31 cellular contexts compared by ENCODE assay signal in the genomic region with DNA sequence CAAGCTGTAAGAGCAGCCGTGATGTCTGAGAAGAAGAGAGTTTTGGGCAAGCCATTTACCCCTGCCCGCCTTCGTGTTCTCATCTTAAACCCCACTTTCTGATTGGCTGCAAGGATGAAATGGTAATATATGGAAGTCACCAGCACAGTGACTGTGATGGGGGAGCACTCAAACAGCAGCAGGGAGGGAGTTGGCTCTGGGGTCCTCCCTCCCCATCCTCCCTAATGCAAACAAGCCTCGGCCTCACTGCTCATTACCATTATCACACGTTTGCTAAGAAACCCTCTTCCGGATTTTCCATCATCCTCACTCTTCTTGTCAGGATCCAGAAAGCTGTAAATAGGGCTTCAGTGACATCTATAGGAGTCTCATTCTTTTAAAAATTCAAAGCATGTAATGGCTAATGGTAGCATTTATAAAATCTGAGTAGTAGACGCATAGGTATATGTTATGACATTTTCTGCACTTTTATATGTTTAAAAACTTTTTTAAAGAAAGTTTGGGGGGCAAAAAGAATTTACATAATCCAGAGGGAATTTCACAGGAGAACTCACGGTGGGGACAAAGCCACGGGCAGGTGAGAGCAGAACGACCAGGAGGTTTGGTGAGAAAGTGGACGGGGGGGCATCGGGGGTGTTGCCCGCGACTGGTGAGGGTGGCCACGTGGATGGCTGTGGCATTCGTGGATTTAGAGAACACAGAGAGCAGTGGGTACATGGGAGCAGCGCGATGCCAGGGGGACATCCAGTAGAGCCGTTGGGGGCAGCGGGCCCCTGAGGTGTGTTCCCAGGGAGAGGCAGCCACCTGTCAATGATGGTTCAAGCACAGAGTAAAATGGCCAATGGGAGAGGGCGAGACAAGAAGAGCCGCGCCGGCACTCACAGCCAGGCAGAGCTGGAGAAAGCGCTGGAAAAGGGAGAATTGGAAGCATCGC. TPM values are rescaled to one million over a fixed set of nuclear protein-coding genes. Genes with fewer than 3 reads are reported as not detected.
A peak's percentile ranks its signal among the peaks of the same experiment; 100 is the strongest.
DNase-seq lines count a peak whose midpoint lies in the region; ATAC-seq and TF ChIP-seq lines count a peak whose summit lies in the region.
"Had no signal": no experiment of that assay in that cellular context is flagged by ENCODE, and none has a peak within 500 bp of the region (broad histone marks: within the 10 kb centered on the region; RNA-seq: fewer than 3 reads in every experiment).

No MANE protein-coding gene starts in this region.

- no peaks in the 10 kb centered on the region for H3K27me3 Mint-ChIP-seq in activated CD8-positive, alpha-beta T cell treated with anti-CD3 and anti-CD28 coated beads, Interleukin-2, amount 10 ng/mL, durations not matched to agents 7 days and 5 days (ENCODE audit: low read depth)
- no peaks in the 10 kb centered on the region for H3K27me3 Mint-ChIP-seq in activated CD8-positive, alpha-beta T cell treated with anti-CD3 and anti-CD28 coated beads for 36 hours
- peaks cover 0 to 10% of the 10 kb centered on the region in 2 donors for H3K27me3 Mint-ChIP-seq in effector memory CD8-positive, alpha-beta T cell
- H3K27me3 Mint-ChIP-seq: activated naive CD8-positive, alpha-beta T cell treated with anti-CD3 and anti-CD28 coated beads, Interleukin-2, amount 50 U/mL, for 24 hours; naive thymus-derived CD4-positive, alpha-beta T cell had no signal

- H3K27ac Mint-ChIP-seq in activated CD8-positive, alpha-beta T cell treated with anti-CD3 and anti-CD28 coated beads, Interleukin-2, amount 10 ng/mL, durations not matched to agents 7 days and 5 days: peak overlapping the region; percentile 27
- no peak overlapping the region for H3K27ac Mint-ChIP-seq in activated CD8-positive, alpha-beta T cell treated with anti-CD3 and anti-CD28 coated beads for 36 hours
- H3K27ac Mint-ChIP-seq in stimulated activated effector memory CD8-positive, alpha-beta T cell treated with anti-CD3 and anti-CD28 coated beads, Interleukin-12 subunit alpha, Interleukin-12 subunit beta, amount 100 ng/mL, for 72 hours: peak overlapping the region; percentile 44
- H3K27ac Mint-ChIP-seq in effector memory CD8-positive, alpha-beta T cell: no peak overlapping the region
- H3K27ac Mint-ChIP-seq: activated naive CD8-positive, alpha-beta T cell treated with anti-CD3 and anti-CD28 coated beads, Interleukin-2, amount 50 U/mL, for 24 hours; HFFc6; type B pancreatic cell had no signal

- no peaks in the 10 kb centered on the region for H3K36me3 ChIP-seq in RWPE2 (ENCODE audit: low read depth)
- no peaks in the 10 kb centered on the region for H3K36me3 ChIP-seq in MG63
- H3K36me3 ChIP-seq: BLaER1 treated with 17β-estradiol and CSF1 and Interleukin-3, amounts not matched to agents 10 nM and 100 nM had no signal

- no peaks in the 10 kb centered on the region for H3K4me1 ChIP-seq in RWPE2 (ENCODE audit: insufficient read depth, poor library complexity, severe bottlenecking)

- CTCF ChIA-PET in activated CD8-positive, alpha-beta T cell treated with anti-CD3 and anti-CD28 coated beads, Interleukin-2, amount 10 ng/mL, durations not matched to agents 7 days and 5 days (lab: Charles Lee): interaction anchor here (1.1 to 8.6 kb wide), 4 partner anchors 87 to 401 kb away, joined by 3 to 239 read pairs (median 25); no protein-coding TSS in a partner anchor
- CTCF ChIA-PET in activated CD8-positive, alpha-beta T cell treated with anti-CD3 and anti-CD28 coated beads for 36 hours (lab: Charles Lee): interaction anchor here (1.0 to 9.5 kb wide), 5 partner anchors 240 to 401 kb away, joined by 3 to 180 read pairs (median 4); no protein-coding TSS in a partner anchor

- intact Hi-C loops in activated CD8-positive, alpha-beta T cell treated with anti-CD3 and anti-CD28 coated beads for 36 hours (cut with micrococcal nuclease): no loop called here

- no peaks in the 10 kb centered on the region for H3K9me3 Mint-ChIP-seq in activated CD8-positive, alpha-beta T cell treated with anti-CD3 and anti-CD28 coated beads, Interleukin-2, amount 10 ng/mL, durations not matched to agents 7 days and 5 days (ENCODE audit: insufficient read depth)
- no peaks in the 10 kb centered on the region for H3K9me3 Mint-ChIP-seq in activated CD8-positive, alpha-beta T cell treated with anti-CD3 and anti-CD28 coated beads for 36 hours
- no peaks in the 10 kb centered on the region for H3K9me3 Mint-ChIP-seq in stimulated activated effector memory CD8-positive, alpha-beta T cell treated with anti-CD3 and anti-CD28 coated beads, Interleukin-12 subunit alpha, Interleukin-12 subunit beta, amount 100 ng/mL, for 72 hours
- no peaks in the 10 kb centered on the region for H3K9me3 Mint-ChIP-seq in effector memory CD8-positive, alpha-beta T cell
- H3K9me3 Mint-ChIP-seq: activated naive CD8-positive, alpha-beta T cell treated with anti-CD3 and anti-CD28 coated beads, Interleukin-2, amount 50 U/mL, for 24 hours; HFFc6; naive thymus-derived CD4-positive, alpha-beta T cell; type B pancreatic cell had no signal

- no peaks in the 10 kb centered on the region for H3K9me3 ChIP-seq in RWPE2 (ENCODE audit: severe bottlenecking)
- H3K9me3 ChIP-seq in MG63: no peaks in the 10 kb centered on the region
- H3K9me3 ChIP-seq: BLaER1 treated with 17β-estradiol and CSF1 and Interleukin-3, amounts not matched to agents 10 nM and 100 nM had no signal

- no peak overlapping the region for H3K27ac ChIP-seq in RWPE2 (ENCODE audit: poor library complexity, severe bottlenecking)
- H3K27ac ChIP-seq: BLaER1 treated with 17β-estradiol and CSF1 and Interleukin-3, amounts not matched to agents 10 nM and 100 nM; epithelial cell of prostate had no signal

- H3K27me3 ChIP-seq in RWPE2 (ENCODE audit: insufficient read depth, poor library complexity, severe bottlenecking) (no peaks in the 10 kb centered on the region), MG63 (no peaks in the 10 kb centered on the region)
- H3K27me3 ChIP-seq: BLaER1 treated with 17β-estradiol and CSF1 and Interleukin-3, amounts not matched to agents 10 nM and 100 nM had no signal

- peaks cover 8% of the 10 kb centered on the region for H3K4me1 Mint-ChIP-seq in activated CD8-positive, alpha-beta T cell treated with anti-CD3 and anti-CD28 coated beads, Interleukin-2, amount 10 ng/mL, durations not matched to agents 7 days and 5 days (ENCODE audit: low read depth)
- H3K4me1 Mint-ChIP-seq in activated CD8-positive, alpha-beta T cell treated with anti-CD3 and anti-CD28 coated beads for 36 hours (ENCODE audit: low read depth): peaks cover 4% of the 10 kb centered on the region
- peaks cover 5% of the 10 kb centered on the region for H3K4me1 Mint-ChIP-seq in stimulated activated effector memory CD8-positive, alpha-beta T cell treated with anti-CD3 and anti-CD28 coated beads, Interleukin-12 subunit alpha, Interleukin-12 subunit beta, amount 100 ng/mL, for 72 hours
- H3K4me1 Mint-ChIP-seq in effector memory CD8-positive, alpha-beta T cell (ENCODE audit: low read depth in 2 of 2): peaks cover 0 to 4% of the 10 kb centered on the region in 2 donors

- POLR2A ChIA-PET in activated CD8-positive, alpha-beta T cell treated with anti-CD3 and anti-CD28 coated beads, Interleukin-2, amount 10 ng/mL, durations not matched to agents 7 days and 5 days (lab: Charles Lee): no interaction called here
- POLR2A ChIA-PET in activated CD8-positive, alpha-beta T cell treated with anti-CD3 and anti-CD28 coated beads for 36 hours (lab: Charles Lee): interaction anchor here (0.6 to 0.9 kb wide), 3 partner anchors 95 to 648 kb away, joined by 3 read pairs; no protein-coding TSS in a partner anchor

- no peak for TF ChIP-seq CTCF in activated CD8-positive, alpha-beta T cell treated with anti-CD3 and anti-CD28 coated beads for 36 hours (IDR thresholded peaks at IDR 0.05)
- peak; percentile 31 for TF ChIP-seq CTCF in RWPE2 (IDR thresholded peaks at IDR 0.05; ENCODE audit: poor library complexity, severe bottlenecking)

- H3K36me3 Mint-ChIP-seq in activated CD8-positive, alpha-beta T cell treated with anti-CD3 and anti-CD28 coated beads, Interleukin-2, amount 10 ng/mL, durations not matched to agents 7 days and 5 days (ENCODE audit: low read depth): no peaks in the 10 kb centered on the region
- no peaks in the 10 kb centered on the region for H3K36me3 Mint-ChIP-seq in activated CD8-positive, alpha-beta T cell treated with anti-CD3 and anti-CD28 coated beads for 36 hours (ENCODE audit: low read depth)
- H3K36me3 Mint-ChIP-seq in stimulated activated effector memory CD8-positive, alpha-beta T cell treated with anti-CD3 and anti-CD28 coated beads, Interleukin-12 subunit alpha, Interleukin-12 subunit beta, amount 100 ng/mL, for 72 hours: no peaks in the 10 kb centered on the region
- H3K36me3 Mint-ChIP-seq in effector memory CD8-positive, alpha-beta T cell (ENCODE audit: insufficient read depth): no peaks in the 10 kb centered on the region
- H3K36me3 Mint-ChIP-seq: naive thymus-derived CD4-positive, alpha-beta T cell; type B pancreatic cell had no signal

- no peak for ATAC-seq in activated CD8-positive, alpha-beta T cell treated with anti-CD3 and anti-CD28 coated beads, Interleukin-2, amount 10 ng/mL, durations not matched to agents 7 days and 5 days
- no peak for ATAC-seq in activated CD8-positive, alpha-beta T cell treated with anti-CD3 and anti-CD28 coated beads for 36 hours
- ATAC-seq in RWPE2 (ENCODE audit: low read depth): no peak
- no peak for ATAC-seq in stimulated activated effector memory CD8-positive, alpha-beta T cell treated with anti-CD3 and anti-CD28 coated beads, Interleukin-12 subunit alpha, Interleukin-12 subunit beta, amount 100 ng/mL, for 72 hours
- no peak for ATAC-seq in effector memory CD8-positive, alpha-beta T cell (replicated peaks)
- ATAC-seq: activated naive CD8-positive, alpha-beta T cell treated with anti-CD3 and anti-CD28 coated beads, Interleukin-2, amount 50 U/mL, for 24 hours; naive thymus-derived CD4-positive, alpha-beta T cell had no signal

- DNase-seq in activated CD8-positive, alpha-beta T cell treated with anti-CD3 and anti-CD28 coated beads, Interleukin-2, amount 10 ng/mL, durations not matched to agents 7 days and 5 days: no peak
- no peak for DNase-seq in activated CD8-positive, alpha-beta T cell treated with anti-CD3 and anti-CD28 coated beads for 36 hours
- DNase-seq in RWPE2 (ENCODE audit: low spot score) (no peak), fibroblast of peridontal ligament (ENCODE audit: extremely low read depth) (peak; percentile 14), MG63 (no peak), CD1c-positive myeloid dendritic cell (ENCODE audit: extremely low spot score) (no peak)
- DNase-seq in stimulated activated effector memory CD8-positive, alpha-beta T cell treated with anti-CD3 and anti-CD28 coated beads, Interleukin-12 subunit alpha, Interleukin-12 subunit beta, amount 100 ng/mL, for 72 hours (ENCODE audit: low spot score in 2 of 2): peak in 1 of 2 donors; percentile 38
- DNase-seq in effector memory CD8-positive, alpha-beta T cell: no peak
- DNase-seq: activated CD4-positive, CD25-positive, alpha-beta regulatory T cell treated with anti-CD3 and anti-CD28 coated beads, Interleukin-2, amount 50 U/mL, for 72 hours; activated CD8-positive, alpha-beta memory T cell treated with anti-CD3 and anti-CD28 coated beads for 24 hours; activated gamma-delta T cell; activated naive CD8-positive, alpha-beta T cell treated with anti-CD3 and anti-CD28 coated beads, Interleukin-2, amount 50 U/mL, for 24 hours; central memory CD4-positive, alpha-beta T cell; COR-L47; DMS79; GF-D8; HFFc6; Kasumi-1; midbrain; naive thymus-derived CD4-positive, alpha-beta T cell; NCI-H1048; NCI-H1694 treated with DMSO at 0.1 percent for 48 hours; NCI-H2171 treated with DMSO at 0.1 percent for 48 hours; NCI-H510A treated with DMSO at 0.1 percent for 48 hours; retina; small intestine; stimulated activated CD8-positive, alpha-beta memory T cell treated with anti-CD3 and anti-CD28 coated beads, Interleukin-4, amount 100 ng/mL, for 48 hours had no signal

- H3K4me3 ChIP-seq in RWPE2 (ENCODE audit: severe bottlenecking): no peak overlapping the region
- no peak overlapping the region for H3K4me3 ChIP-seq in MG63
- H3K4me3 ChIP-seq: BLaER1 treated with 17β-estradiol and CSF1 and Interleukin-3, amounts not matched to agents 10 nM and 100 nM had no signal

- H3K4me3 Mint-ChIP-seq in activated CD8-positive, alpha-beta T cell treated with anti-CD3 and anti-CD28 coated beads, Interleukin-2, amount 10 ng/mL, durations not matched to agents 7 days and 5 days: no peak overlapping the region
- no peak overlapping the region for H3K4me3 Mint-ChIP-seq in activated CD8-positive, alpha-beta T cell treated with anti-CD3 and anti-CD28 coated beads for 36 hours
- H3K4me3 Mint-ChIP-seq in stimulated activated effector memory CD8-positive, alpha-beta T cell treated with anti-CD3 and anti-CD28 coated beads, Interleukin-12 subunit alpha, Interleukin-12 subunit beta, amount 100 ng/mL, for 72 hours: no peak overlapping the region
- no peak overlapping the region for H3K4me3 Mint-ChIP-seq in effector memory CD8-positive, alpha-beta T cell
- H3K4me3 Mint-ChIP-seq: activated naive CD8-positive, alpha-beta T cell treated with anti-CD3 and anti-CD28 coated beads, Interleukin-2, amount 50 U/mL, for 24 hours; HFFc6; naive thymus-derived CD4-positive, alpha-beta T cell; type B pancreatic cell had no signal

RNA-seq across cellular contexts. Expression of gene SUMO4, which starts 29.6 kb away (rescaled TPM):
- total RNA-seq in activated CD8-positive, alpha-beta T cell treated with anti-CD3 and anti-CD28 coated beads, Interleukin-2, amount 10 ng/mL, durations not matched to agents 7 days and 5 days: 10 to 100 TPM; 10.1 TPM
- total RNA-seq in activated CD8-positive, alpha-beta T cell treated with anti-CD3 and anti-CD28 coated beads for 36 hours: 1 to 10 TPM; 3.7 to 4.7 TPM
- 8.4 TPM in 1 of 2 replicates, not detected in the other for total RNA-seq in MG63 (2014; rRNA removed; shearing (Covaris generic); ENCODE audit: low replicate concordance)
- total RNA-seq: kidney epithelial cell had no signal

RNA-seq across cellular contexts. Expression of gene ZC3H12D, which starts 55.1 kb away (rescaled TPM):
- 1 to 10 TPM; 6.0 to 6.1 TPM for total RNA-seq in activated CD8-positive, alpha-beta T cell treated with anti-CD3 and anti-CD28 coated beads, Interleukin-2, amount 10 ng/mL, durations not matched to agents 7 days and 5 days
- total RNA-seq in activated CD8-positive, alpha-beta T cell treated with anti-CD3 and anti-CD28 coated beads for 36 hours: 10 to 100 TPM; 37.7 to 39.0 TPM
- total RNA-seq in MG63 (2014; rRNA removed; shearing (Covaris generic); ENCODE audit: low replicate concordance): 0.03 TPM in 1 of 2 replicates, not detected in the other
- total RNA-seq: kidney epithelial cell had no signal

Comparison
In these comparisons a context has a peak if more than half of its experiments do, and no peak if none do; other contexts are left out.
1. H3K27ac Mint-ChIP-seq: peak in activated CD8-positive, alpha-beta T cell treated with anti-CD3 and anti-CD28 coated beads, Interleukin-2, amount 10 ng/mL, durations not matched to agents 7 days and 5 days (single experiment) and stimulated activated effector memory CD8-positive, alpha-beta T cell treated with anti-CD3 and anti-CD28 coated beads, Interleukin-12 subunit alpha, Interleukin-12 subunit beta, amount 100 ng/mL, for 72 hours (single experiment); none in activated CD8-positive, alpha-beta T cell treated with anti-CD3 and anti-CD28 coated beads for 36 hours (single experiment) and effector memory CD8-positive, alpha-beta T cell (0 of 2).
2. RNA of gene ZC3H12D, which starts 55.1 kb away (total RNA-seq): 37.7 to 39.0 TPM in activated CD8-positive, alpha-beta T cell treated with anti-CD3 and anti-CD28 coated beads for 36 hours; 6.0 to 6.1 TPM in activated CD8-positive, alpha-beta T cell treated with anti-CD3 and anti-CD28 coated beads, Interleukin-2, amount 10 ng/mL, durations not matched to agents 7 days and 5 days and 0.03 TPM in MG63; every median in the first group is over 4 times any median in the second.